9 cellular contexts compared by ENCODE assay signal in the genomic region with DNA sequence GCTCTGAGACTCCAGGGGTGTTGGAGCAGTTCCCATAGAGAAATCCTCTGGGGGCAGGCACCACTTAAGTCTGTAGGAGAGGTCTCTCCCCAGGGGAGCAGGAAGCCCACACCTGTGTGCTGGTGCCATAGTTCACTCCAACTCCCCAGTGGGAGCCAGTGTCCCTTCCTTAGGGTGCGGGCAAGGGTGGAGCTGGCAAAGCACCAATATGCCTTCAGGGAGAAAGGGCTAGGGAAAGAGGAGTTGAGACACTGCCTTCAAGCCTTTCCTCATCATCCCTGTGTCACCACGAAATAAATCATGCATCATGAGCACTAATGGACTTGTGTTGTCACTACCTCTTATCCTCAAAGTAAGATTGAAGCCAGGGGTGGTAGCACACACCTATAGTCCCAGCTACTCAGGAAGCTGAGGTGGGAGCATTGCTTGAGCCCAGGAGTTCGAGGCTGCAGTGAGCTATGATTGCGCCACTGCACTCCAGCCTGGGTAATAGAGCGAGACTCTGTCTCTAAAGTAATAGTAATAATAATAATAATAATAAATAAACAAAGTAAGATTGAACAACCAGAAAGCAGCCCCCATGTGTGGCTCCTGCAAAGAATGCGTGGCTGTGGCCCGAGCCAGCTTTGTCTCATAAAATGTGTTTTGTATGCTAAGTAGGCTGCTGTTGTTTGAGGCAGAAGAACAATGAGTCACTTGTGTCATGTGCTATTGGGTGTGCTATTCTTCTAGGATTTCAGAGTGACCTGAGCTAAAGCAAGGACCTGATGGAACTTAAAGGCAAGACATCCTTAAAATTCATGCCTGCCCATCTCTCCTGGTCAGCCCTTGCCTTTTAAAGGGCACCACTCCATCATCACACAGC. TPM values are rescaled to one million over a fixed set of nuclear protein-coding genes. Genes with fewer than 3 reads are reported as not detected.
DNase-seq lines count a peak whose midpoint lies in the region; FAIRE-seq and TF ChIP-seq lines count a peak whose summit lies in the region.
"Had no signal": no experiment of that assay in that cellular context is flagged by ENCODE, and none has a peak within 500 bp of the region (broad histone marks: within the 10 kb centered on the region; RNA-seq: fewer than 3 reads in every experiment).

No MANE protein-coding gene starts in this region.

- DNase-seq in GM23248, result peak; percentile 72
- DNase-seq in bronchial epithelial cell (ENCODE audit: low read depth), result peak; percentile 65
- peak; percentile 57 for DNase-seq in myocyte (ENCODE audit: low read depth)
- no peak for DNase-seq in NCI-H1105 (lab: John Stamatoyannopoulos, UW)
- DNase-seq in NCI-H345 (lab: John Stamatoyannopoulos, UW), result no peak
- no peak for DNase-seq in UCSD-AML1 (lab: John Stamatoyannopoulos, UW; ENCODE audit: unreplicated experiment)
- DNase-seq: RPMI8226; stimulated activated CD4-positive, alpha-beta T cell treated with anti-CD3 and anti-CD28 coated beads, Interleukin-15, amount 100 ng/mL, for 24 hours had no signal

- no peak overlapping the region for H3K4me3 ChIP-seq in GM23248
- no peak overlapping the region for H3K4me3 ChIP-seq in bronchial epithelial cell (ENCODE audit: low read depth, low read length)
- H3K4me3 ChIP-seq: cardiac muscle cell had no signal

- in situ Hi-C loops in GM23248 (cut with MboI), result no loop called here

- TF ChIP-seq CTCF in bronchial epithelial cell (IDR thresholded peaks at IDR 0.05; ENCODE audit: insufficient read depth, low read length, severe bottlenecking), result no peak

- no peak overlapping the region for H3K9ac ChIP-seq in GM23248

- H3K36me3 ChIP-seq in GM23248 (ENCODE audit: low read depth) (no peaks in the 10 kb centered on the region), bronchial epithelial cell (ENCODE audit: control insufficient read depth, insufficient read depth, low read length) (no peaks in the 10 kb centered on the region)
- H3K36me3 ChIP-seq: cardiac muscle cell had no signal

- no peak overlapping the region for H3K4me2 ChIP-seq in GM23248 (ENCODE audit: unreplicated experiment)

- no peak overlapping the region for H3K27ac ChIP-seq in GM23248
- H3K27ac ChIP-seq: cardiac muscle cell had no signal

- no peaks in the 10 kb centered on the region for H3F3A ChIP-seq in GM23248 (ENCODE audit: insufficient read depth)

- no peak for FAIRE-seq in bronchial epithelial cell (lab: Jason Lieb, UNC)

- H3K79me2 ChIP-seq in GM23248 (ENCODE audit: insufficient read depth), result no peaks in the 10 kb centered on the region

- H3K27me3 ChIP-seq in GM23248 (replicated peaks; ENCODE audit: insufficient read depth) (no peaks in the 10 kb centered on the region), bronchial epithelial cell (ENCODE audit: control insufficient read depth, insufficient read depth, low read length) (no peaks in the 10 kb centered on the region)
- H3K27me3 ChIP-seq: cardiac muscle cell had no signal

- no peaks in the 10 kb centered on the region for H4K20me1 ChIP-seq in GM23248 (ENCODE audit: insufficient read depth)

- no peaks in the 10 kb centered on the region for H3K9me2 ChIP-seq in GM23248 (ENCODE audit: insufficient read depth)

- no peaks in the 10 kb centered on the region for H3K4me1 ChIP-seq in GM23248 (ENCODE audit: insufficient read depth)

- WGBS in GM23248 (ENCODE audit: low coverage in 1 of 2, low lambda C conversion rate in 2 of 2, missing lambda C conversion rate in 2 of 2), 2 experiments, result 41 to 51% methylated on average over 7 of the region's 7 CpGs

- H2AFZ ChIP-seq in GM23248, result no peak overlapping the region

- no peaks in the 10 kb centered on the region for H3K9me3 ChIP-seq in GM23248 (ENCODE audit: low read depth)

RNA-seq across cellular contexts. Expression of a gene that starts 6.7 kb away (rescaled TPM):
- total RNA-seq in GM23248 (2014; rRNA removed; shearing (Covaris generic)), result not detected in 2 replicates
- polyA plus RNA-seq in GM23248 (2016; fragmentation: Nextera tagmentation; extraction: Ambion mirVana), result 0.10 and 0.21 TPM in 2 replicates
- total RNA-seq in bronchial epithelial cell (0.53 TPM in 1 of 2 replicates, not detected in the other), myocyte (0.11 TPM in 1 of 2 replicates, not detected in the other)
- 0.23 TPM for polyA plus RNA-seq in myocyte (2012)
- polyA plus RNA-seq: cardiac muscle cell had no signal

RNA-seq across cellular contexts. Expression of a gene that starts 8.7 kb away (rescaled TPM):
- total RNA-seq in GM23248 (2014; rRNA removed; shearing (Covaris generic)), result not detected in 2 replicates
- not detected in 2 replicates for polyA plus RNA-seq in GM23248 (2016; fragmentation: Nextera tagmentation; extraction: Ambion mirVana)
- 3.4 and 11.4 TPM in 2 replicates for total RNA-seq in bronchial epithelial cell
- total RNA-seq in myocyte, result not detected in 2 replicates
- not detected for polyA plus RNA-seq in myocyte (2012)
- polyA plus RNA-seq: cardiac muscle cell had no signal

RNA-seq across cellular contexts. Expression of a gene that starts 24.3 kb away (rescaled TPM):
- not detected in 2 replicates for total RNA-seq in GM23248 (2014; rRNA removed; shearing (Covaris generic))
- polyA plus RNA-seq in GM23248 (2016; fragmentation: Nextera tagmentation; extraction: Ambion mirVana), result not detected in 2 replicates
- total RNA-seq in bronchial epithelial cell (9.5 and 23.9 TPM in 2 replicates), myocyte (not detected in 2 replicates)
- 0.04 TPM for polyA plus RNA-seq in myocyte (2012)

RNA-seq across cellular contexts. Expression of a gene that starts 43.5 kb away (rescaled TPM):
- not detected in 2 replicates for total RNA-seq in GM23248 (2014; rRNA removed; shearing (Covaris generic))
- polyA plus RNA-seq in GM23248 (2016; fragmentation: Nextera tagmentation; extraction: Ambion mirVana), result not detected in 2 replicates
- not detected in 2 replicates for total RNA-seq in bronchial epithelial cell
- 0.08 TPM in 1 of 2 replicates, not detected in the other for total RNA-seq in myocyte
- not detected for polyA plus RNA-seq in myocyte (2012)
- total RNA-seq: cardiac muscle cell had no signal
- polyA plus RNA-seq: cardiac muscle cell had no signal

Comparison
In these comparisons a context has a peak if more than half of its experiments do, and no peak if none do; other contexts are left out.
1. DNase-seq: peak in GM23248 (single experiment), bronchial epithelial cell (single experiment) and myocyte (single experiment); none in NCI-H1105 (single experiment), NCI-H345 (single experiment) and UCSD-AML1 (single experiment).
2. RNA of a gene that starts 24.3 kb away (total RNA-seq): 9.5 to 23.9 TPM in bronchial epithelial cell; not detected in GM23248 and not detected in myocyte; every median in the first group is over 10 times any median in the second.